Comparison of ENCODE assay signal across 12 cellular contexts in the genomic region with DNA sequence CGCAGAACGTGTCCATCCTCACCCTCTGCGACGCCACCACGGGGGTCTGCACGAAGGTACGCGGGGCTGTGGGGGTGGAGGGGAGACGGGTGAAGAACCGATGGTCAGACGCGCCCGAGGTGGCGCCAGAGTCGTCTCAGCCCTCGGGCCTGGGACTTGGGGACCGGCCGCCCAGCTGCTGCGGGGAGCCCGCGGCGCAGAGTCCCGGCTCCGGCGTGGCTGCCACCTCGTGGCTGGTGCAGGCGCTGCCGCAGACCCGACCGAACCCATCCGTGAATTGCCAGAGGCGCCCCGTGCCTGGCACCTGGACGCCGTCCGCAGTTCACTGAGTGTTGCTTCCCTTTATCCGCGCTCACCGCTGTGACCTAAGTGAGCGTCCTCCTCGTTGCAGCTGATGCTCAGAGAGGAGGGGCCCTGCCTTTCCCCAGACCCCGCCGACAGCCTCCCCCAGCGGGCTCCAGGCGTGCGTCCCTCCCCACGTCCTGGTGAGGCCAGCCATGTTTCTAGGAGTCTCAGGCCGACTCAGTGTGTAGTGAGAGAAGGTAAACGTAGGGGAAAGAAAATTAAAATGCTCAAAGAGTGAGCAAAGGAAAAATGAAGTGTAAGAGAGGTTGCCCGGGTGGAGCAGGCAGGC.
DNase-seq lines count a peak whose midpoint lies in the region; ATAC-seq, FAIRE-seq and TF ChIP-seq lines count a peak whose summit lies in the region.
"Had no signal": no experiment of that assay in that cellular context is flagged by ENCODE, and none has a peak within 500 bp of the region (broad histone marks: within the 10 kb centered on the region; RNA-seq: fewer than 3 reads in every experiment).

No MANE protein-coding gene starts in this region.

- no peaks in the 10 kb centered on the region for H3K27me3 ChIP-seq in GM12878 (replicated peaks in 1 of 2; ENCODE audit: control insufficient read depth in 2 of 2, insufficient read depth in 2 of 2, low read length in 1 of 2)

- TF ChIP-seq EP300 in GM12878 (IDR thresholded peaks at IDR 0.05; ENCODE audit: borderline replicate concordance in 1 of 2, control insufficient read depth in 1 of 2, low read depth in 2 of 2, low read length in 2 of 2): no peak

- no peaks in the 10 kb centered on the region for H3K4me1 Mint-ChIP-seq in activated T-helper 2 cell treated with anti-CD3 and anti-CD28 coated beads, Interferon-gamma antibody, Interleukin-2, Interleukin-4, amounts not matched to agents 10 μg/mL and 5 μg/mL and 100 μg/mL, durations not matched to agents 14 hours and 24 hours and 36 hours (ENCODE audit: low read depth)

- SMC1A ChIA-PET in GM12878 (lab: Charles Lee; ENCODE audit: uncharacterized antibody, unreplicated experiment): no interaction called here

- H3K9me3 ChIP-seq in GM12878 (replicated peaks; ENCODE audit: control insufficient read depth, insufficient read depth, low read length): no peaks in the 10 kb centered on the region
- H3K9me3 ChIP-seq: SK-N-SH had no signal

- no peaks in the 10 kb centered on the region for H4K20me1 ChIP-seq in GM12878 (ENCODE audit: control insufficient read depth, insufficient read depth)

- H3K4me2 ChIP-seq in GM12878 (ENCODE audit: control insufficient read depth, insufficient read depth): no peak overlapping the region
- H3K4me2 ChIP-seq: KMS-11, SK-N-SH had no signal

- WGBS in GM12878 (ENCODE audit: insufficient coverage, insufficient replicate concordance, low lambda C conversion rate, missing lambda C conversion rate): 44% methylated on average over 46 of the region's 50 CpGs

- no peak overlapping the region for H3K27ac ChIP-seq in GM12878 (ENCODE audit: control insufficient read depth, insufficient read depth)
- H3K27ac ChIP-seq: KMS-11 had no signal

- CTCF ChIA-PET in HEK293T (lab: Yijun Ruan, JAX) (no interaction called here), GM12878 (lab: Yijun Ruan, JAX) (interaction anchor here (1.2 kb wide), 1 partner anchor 10 kb away, joined by 3 read pairs; no protein-coding TSS in a partner anchor)

- no TSS peak for BruUV-seq in GM12878 (replicated peaks; lab: Mats Ljungman, UMichigan)

- no peak for TF ChIP-seq POLR2A in GM12878 (IDR thresholded peaks at IDR 0.05; ENCODE audit: low read depth, low read length)

- H3K4me3 ChIP-seq in GM12878: no peak overlapping the region

- no peaks in the 10 kb centered on the region for H3K9me3 Mint-ChIP-seq in activated T-helper 2 cell treated with anti-CD3 and anti-CD28 coated beads, Interferon-gamma antibody, Interleukin-2, Interleukin-4, amounts not matched to agents 10 μg/mL and 5 μg/mL and 100 μg/mL, durations not matched to agents 14 hours and 24 hours and 36 hours

- POLR2A ChIA-PET in HEK293T (lab: Yijun Ruan, JAX) (no interaction called here), GM12878 (lab: Charles Lee) (no interaction called here)

- TF ChIP-seq CTCF in GM12878 (IDR thresholded peaks at IDR 0.05 in 2 of 3, conservative IDR thresholded peaks at IDR 0.05 in 1 of 3; ENCODE audit: control insufficient read depth in 2 of 3, extremely low read depth in 1 of 3, insufficient read depth in 1 of 3, low read depth in 3 of 3, low read length in 3 of 3): 0 out of 6 replicates have a peak, but pooled peaks of 2 of the 3 experiments have one; percentile 2 to 18

- in situ Hi-C loops in GM12878 (cut with MboI): no loop called here

- H3K9ac ChIP-seq in GM12878 (ENCODE audit: control insufficient read depth, insufficient read depth, low read length): no peak overlapping the region
- H3K9ac ChIP-seq: KMS-11, SK-N-SH had no signal

- H3K79me2 ChIP-seq in GM12878 (ENCODE audit: control insufficient read depth, insufficient read depth, low read length): no peaks in the 10 kb centered on the region

- no peaks in the 10 kb centered on the region for H3K4me1 ChIP-seq in GM12878 (ENCODE audit: control insufficient read depth, insufficient read depth, low read length)

- no peaks in the 10 kb centered on the region for H3K36me3 ChIP-seq in GM12878 (ENCODE audit: control insufficient read depth in 2 of 2, insufficient read depth in 2 of 2, low read length in 1 of 2)

- H3K36me3 Mint-ChIP-seq in activated T-helper 2 cell treated with anti-CD3 and anti-CD28 coated beads, Interferon-gamma antibody, Interleukin-2, Interleukin-4, amounts not matched to agents 10 μg/mL and 5 μg/mL and 100 μg/mL, durations not matched to agents 14 hours and 24 hours and 36 hours (ENCODE audit: low read depth): no peaks in the 10 kb centered on the region

- intact Hi-C loops in GM12878 (cut with micrococcal nuclease; ENCODE audit: unreplicated experiment): no loop called here
- intact Hi-C loops in activated T-helper 2 cell treated with anti-CD3 and anti-CD28 coated beads, Interferon-gamma antibody, Interleukin-2, Interleukin-4, amounts not matched to agents 10 μg/mL and 5 μg/mL and 100 μg/mL, durations not matched to agents 14 hours and 24 hours and 36 hours (cut with micrococcal nuclease): no loop called here

- TF ChIP-seq RAD21 in GM12878 (IDR thresholded peaks at IDR 0.05; ENCODE audit: insufficient read depth, low read depth, low read length): no peak

- no peak overlapping the region for H3K27ac Mint-ChIP-seq in activated T-helper 2 cell treated with anti-CD3 and anti-CD28 coated beads, Interferon-gamma antibody, Interleukin-2, Interleukin-4, amounts not matched to agents 10 μg/mL and 5 μg/mL and 100 μg/mL, durations not matched to agents 14 hours and 24 hours and 36 hours

- FAIRE-seq in GM12878 (lab: Jason Lieb, UNC): no peak
- FAIRE-seq: frontal cortex had no signal

- no peak overlapping the region for H3K4me3 Mint-ChIP-seq in activated T-helper 2 cell treated with anti-CD3 and anti-CD28 coated beads, Interferon-gamma antibody, Interleukin-2, Interleukin-4, amounts not matched to agents 10 μg/mL and 5 μg/mL and 100 μg/mL, durations not matched to agents 14 hours and 24 hours and 36 hours (ENCODE audit: low read depth)

- ATAC-seq in GM12878 (peak; percentile 62), GM19035 (IDR thresholded peaks at IDR 0.05; ENCODE audit: unreplicated experiment) (no peak), GM21717 (IDR thresholded peaks at IDR 0.05; ENCODE audit: unreplicated experiment) (no peak)

- peak; percentile 75 for DNase-seq in ELF-1 (ENCODE audit: low read depth, low spot score)
- peak; percentile 55 for DNase-seq in HEK293T (ENCODE audit: extremely low spot score)
- DNase-seq in GM12878 (ENCODE audit: low read depth, low spot score): no peak
- DNase-seq in mucosa of gallbladder (ENCODE audit: low spot score): peak; percentile 36
- DNase-seq in activated T-helper 2 cell treated with anti-CD3 and anti-CD28 coated beads, Interferon-gamma antibody, Interleukin-2, Interleukin-4, amounts not matched to agents 10 μg/mL and 5 μg/mL and 100 μg/mL, durations not matched to agents 14 hours and 24 hours and 36 hours (ENCODE audit: low spot score): no peak
- DNase-seq in GF-D8 (lab: John Stamatoyannopoulos, UW): no peak
- DNase-seq: DMS153, SK-N-SH had no signal

- no peak overlapping the region for H2AFZ ChIP-seq in GM12878 (ENCODE audit: control insufficient read depth, low read depth, low read length)

- no peaks in the 10 kb centered on the region for H3K27me3 Mint-ChIP-seq in activated T-helper 2 cell treated with anti-CD3 and anti-CD28 coated beads, Interferon-gamma antibody, Interleukin-2, Interleukin-4, amounts not matched to agents 10 μg/mL and 5 μg/mL and 100 μg/mL, durations not matched to agents 14 hours and 24 hours and 36 hours (ENCODE audit: low read depth)

- RAD21 ChIA-PET in GM12878 (lab: Charles Lee; ENCODE audit: unreplicated experiment): no interaction called here

TF ChIP-seq in HEK293T, 16 proteins besides CTCF, POLR2A, EP300 and RAD21 (continues in another document):
- no peak for TF ChIP-seq NFRKB (IDR thresholded peaks at IDR 0.05)
- TF ChIP-seq SP1 (IDR thresholded peaks at IDR 0.05): no peak
- TF ChIP-seq FOXK2 (IDR thresholded peaks at IDR 0.05): no peak
- no peak for TF ChIP-seq L3MBTL2 (conservative IDR thresholded peaks at IDR 0.05)
- TF ChIP-seq FOXA1 (IDR thresholded peaks at IDR 0.05): no peak
- no peak for TF ChIP-seq LEF1 (IDR thresholded peaks at IDR 0.05; ENCODE audit: borderline replicate concordance)
- no peak for TF ChIP-seq ARNT (IDR thresholded peaks at IDR 0.05)
- no peak for TF ChIP-seq CTBP1 (IDR thresholded peaks at IDR 0.05; ENCODE audit: borderline replicate concordance)
- TF ChIP-seq TARDBP (IDR thresholded peaks at IDR 0.05): no peak
- no peak for TF ChIP-seq HDGF (IDR thresholded peaks at IDR 0.05; ENCODE audit: borderline replicate concordance)
- TF ChIP-seq BHLHE40 (IDR thresholded peaks at IDR 0.05; ENCODE audit: borderline replicate concordance): no peak
- no peak for TF ChIP-seq SUZ12 (IDR thresholded peaks at IDR 0.05)
- TF ChIP-seq ELF4 (IDR thresholded peaks at IDR 0.05): no peak

TF ChIP-seq in GM12878, 131 proteins besides CTCF, POLR2A, EP300 and RAD21 (continues in another document):
- TF ChIP-seq, protein P1, sequence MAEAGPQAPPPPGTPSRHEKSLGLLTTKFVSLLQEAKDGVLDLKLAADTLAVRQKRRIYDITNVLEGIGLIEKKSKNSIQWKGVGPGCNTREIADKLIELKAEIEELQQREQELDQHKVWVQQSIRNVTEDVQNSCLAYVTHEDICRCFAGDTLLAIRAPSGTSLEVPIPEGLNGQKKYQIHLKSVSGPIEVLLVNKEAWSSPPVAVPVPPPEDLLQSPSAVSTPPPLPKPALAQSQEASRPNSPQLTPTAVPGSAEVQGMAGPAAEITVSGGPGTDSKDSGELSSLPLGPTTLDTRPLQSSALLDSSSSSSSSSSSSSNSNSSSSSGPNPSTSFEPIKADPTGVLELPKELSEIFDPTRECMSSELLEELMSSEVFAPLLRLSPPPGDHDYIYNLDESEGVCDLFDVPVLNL (IDR thresholded peaks at IDR 0.05; ENCODE audit: low read depth, low read length): no peak
- TF ChIP-seq MYC (IDR thresholded peaks at IDR 0.05; ENCODE audit: insufficient read depth, insufficient read length, insufficient replicate concordance, low read length, severe bottlenecking): no peak

Comparison
In these comparisons a context has a peak if more than half of its experiments do, and no peak if none do; other contexts are left out.
1. DNase-seq: peak in ELF-1 (single experiment), HEK293T (single experiment) and mucosa of gallbladder (single experiment); none in GM12878 (single experiment), activated T-helper 2 cell treated with anti-CD3 and anti-CD28 coated beads, Interferon-gamma antibody, Interleukin-2, Interleukin-4, amounts not matched to agents 10 μg/mL and 5 μg/mL and 100 μg/mL, durations not matched to agents 14 hours and 24 hours and 36 hours (single experiment) and GF-D8 (single experiment).